ENCODE assay signal across 16 cellular contexts in genomic region chr20:47311967-47312681, GRCh38. TPM values are rescaled to one million over a fixed set of nuclear protein-coding genes. Genes with fewer than 3 reads are reported as not detected.
DNase-seq lines count a peak whose midpoint lies in the region; ATAC-seq and TF ChIP-seq lines count a peak whose summit lies in the region.
"Had no signal": no experiment of that assay in that cellular context is flagged by ENCODE, and none has a peak within 500 bp of the region (broad histone marks: within the 10 kb centered on the region; RNA-seq: fewer than 3 reads in every experiment).

No MANE protein-coding gene starts in this region.

- no peaks in the 10 kb centered on the region for H3K9me3 ChIP-seq in lower lobe of right lung
- H3K9me3 ChIP-seq in subcutaneous abdominal adipose tissue (ENCODE audit: control insufficient read depth in 5 of 5, low read length in 5 of 5) = no peaks in the 10 kb centered on the region

- H3K4me1 ChIP-seq in lower lobe of right lung = peaks cover 48% of the 10 kb centered on the region
- peaks cover 11 to 73% (median 48%) of the 10 kb centered on the region in 5 donors for H3K4me1 ChIP-seq in subcutaneous abdominal adipose tissue (ENCODE audit: control insufficient read depth in 5 of 5, insufficient read depth in 5 of 5, low read length in 5 of 5)

- H3K9ac ChIP-seq in subcutaneous abdominal adipose tissue (ENCODE audit: low read length in 5 of 5) = no peak overlapping the region

- H3K27me3 Mint-ChIP-seq in activated naive CD4-positive, alpha-beta T cell treated with anti-CD3 and anti-CD28 coated beads, Interleukin-2, amount 10 ng/mL, durations not matched to agents 7 days and 5 days = no peaks in the 10 kb centered on the region
- H3K27me3 Mint-ChIP-seq: activated CD8-positive, alpha-beta memory T cell treated with anti-CD3 and anti-CD28 coated beads, Interleukin-2, amount 10 ng/mL, durations not matched to agents 7 days and 5 days; stimulated activated naive CD8-positive, alpha-beta T cell treated with anti-CD3 and anti-CD28 coated beads, Interleukin-15, amount 100 ng/mL, for 72 hours had no signal

- peaks cover 27% of the 10 kb centered on the region for H3K36me3 Mint-ChIP-seq in activated naive CD4-positive, alpha-beta T cell treated with anti-CD3 and anti-CD28 coated beads, Interleukin-2, amount 10 ng/mL, durations not matched to agents 7 days and 5 days

- CTCF ChIA-PET in activated naive CD4-positive, alpha-beta T cell treated with anti-CD3 and anti-CD28 coated beads, Interleukin-2, amount 10 ng/mL, durations not matched to agents 7 days and 5 days (lab: Charles Lee) = no interaction called here

- in situ Hi-C loops in brain microvascular endothelial cell (cut with HindIII; ENCODE audit: low pct_ligation_motif_present, low sequenced_read_pairs) = no loop called here

- H3K9me3 Mint-ChIP-seq in activated naive CD4-positive, alpha-beta T cell treated with anti-CD3 and anti-CD28 coated beads, Interleukin-2, amount 10 ng/mL, durations not matched to agents 7 days and 5 days = no peaks in the 10 kb centered on the region
- H3K9me3 Mint-ChIP-seq: stimulated activated naive CD8-positive, alpha-beta T cell treated with anti-CD3 and anti-CD28 coated beads, Interleukin-15, amount 100 ng/mL, for 72 hours had no signal

- no peak overlapping the region for H3K27ac ChIP-seq in brain microvascular endothelial cell
- H3K27ac ChIP-seq in lower lobe of right lung = peak overlapping the region; percentile 53
- peak overlapping the region; percentile 85 for H3K27ac ChIP-seq in subcutaneous abdominal adipose tissue (ENCODE audit: low read depth, low read length)

- peaks cover 37% of the 10 kb centered on the region for H3K36me3 ChIP-seq in brain microvascular endothelial cell (replicated peaks)
- H3K36me3 ChIP-seq in lower lobe of right lung = peaks cover 34% of the 10 kb centered on the region
- H3K36me3 ChIP-seq in subcutaneous abdominal adipose tissue (ENCODE audit: control insufficient read depth in 5 of 5, insufficient read depth in 5 of 5, low read length in 5 of 5) = peaks cover 0 to 13% (median 7%) of the 10 kb centered on the region in 5 donors

- no peak for DNase-seq in activated naive CD4-positive, alpha-beta T cell treated with anti-CD3 and anti-CD28 coated beads, Interleukin-2, amount 10 ng/mL, durations not matched to agents 7 days and 5 days
- no peak for DNase-seq in activated naive CD4-positive, alpha-beta T cell treated with anti-CD3 and anti-CD28 coated beads, Interleukin-2, amount 50 U/mL, for 16 hours
- no peak for DNase-seq in brain microvascular endothelial cell
- no peak for DNase-seq in lower lobe of right lung
- no peak for DNase-seq in NK-92 treated with Interleukin-12 subunit alpha and Interleukin-12 subunit beta, amount 100 ng/mL, for 24 hours (lab: John Stamatoyannopoulos, UW)
- no peak for DNase-seq in GM20000 (ENCODE audit: low spot score)
- DNase-seq in NCI-H2227 (lab: John Stamatoyannopoulos, UW; ENCODE audit: unreplicated experiment) = no peak
- DNase-seq: 8988T; activated CD8-positive, alpha-beta memory T cell treated with anti-CD3 and anti-CD28 coated beads, Interleukin-2, amount 10 ng/mL, durations not matched to agents 7 days and 5 days; activated gamma-delta T cell; effector CD4-positive, alpha-beta T cell; foreskin fibroblast; occipital lobe; stimulated activated naive CD8-positive, alpha-beta T cell treated with anti-CD3 and anti-CD28 coated beads, Interleukin-15, amount 100 ng/mL, for 72 hours; SW 1271 had no signal

- no peak for ATAC-seq in lower lobe of right lung
- ATAC-seq: activated CD8-positive, alpha-beta memory T cell treated with anti-CD3 and anti-CD28 coated beads, Interleukin-2, amount 10 ng/mL, durations not matched to agents 7 days and 5 days; stimulated activated naive CD8-positive, alpha-beta T cell treated with anti-CD3 and anti-CD28 coated beads, Interleukin-15, amount 100 ng/mL, for 72 hours had no signal

- peak; percentile 21 for TF ChIP-seq CTCF in brain microvascular endothelial cell (IDR thresholded peaks at IDR 0.05; ENCODE audit: low read depth, low read length, missing control alignments)
- no peak for TF ChIP-seq CTCF in lower lobe of right lung (IDR thresholded peaks at IDR 0.05)
- TF ChIP-seq CTCF in GM20000 (IDR thresholded peaks at IDR 0.05; ENCODE audit: extremely low read depth, missing control alignments) = no peak

- peak overlapping the region; percentile 28 for H3K27ac Mint-ChIP-seq in activated naive CD4-positive, alpha-beta T cell treated with anti-CD3 and anti-CD28 coated beads, Interleukin-2, amount 10 ng/mL, durations not matched to agents 7 days and 5 days

- no peak overlapping the region for H3K4me3 Mint-ChIP-seq in activated naive CD4-positive, alpha-beta T cell treated with anti-CD3 and anti-CD28 coated beads, Interleukin-2, amount 10 ng/mL, durations not matched to agents 7 days and 5 days
- H3K4me3 Mint-ChIP-seq: activated CD8-positive, alpha-beta memory T cell treated with anti-CD3 and anti-CD28 coated beads, Interleukin-2, amount 10 ng/mL, durations not matched to agents 7 days and 5 days; stimulated activated naive CD8-positive, alpha-beta T cell treated with anti-CD3 and anti-CD28 coated beads, Interleukin-15, amount 100 ng/mL, for 72 hours had no signal

- no peak overlapping the region for H3K4me3 ChIP-seq in brain microvascular endothelial cell (ENCODE audit: low read depth, low read length)
- H3K4me3 ChIP-seq in lower lobe of right lung = no peak overlapping the region
- H3K4me3 ChIP-seq in subcutaneous abdominal adipose tissue (ENCODE audit: low read depth in 1 of 5, low read length in 5 of 5) = no peak overlapping the region

- H3K27me3 ChIP-seq in brain microvascular endothelial cell (replicated peaks) (no peaks in the 10 kb centered on the region), lower lobe of right lung (ENCODE audit: low read depth) (no peaks in the 10 kb centered on the region), subcutaneous abdominal adipose tissue (ENCODE audit: control insufficient read depth in 5 of 5, insufficient read depth in 4 of 5, low read length in 5 of 5) (no peaks in the 10 kb centered on the region)

- H3K4me1 Mint-ChIP-seq in activated naive CD4-positive, alpha-beta T cell treated with anti-CD3 and anti-CD28 coated beads, Interleukin-2, amount 10 ng/mL, durations not matched to agents 7 days and 5 days = peaks cover 25% of the 10 kb centered on the region

- intact Hi-C loops in lower lobe of right lung (cut with DNase I) = no loop called here

RNA-seq across cellular contexts. Expression of gene ZMYND8, which starts 44.4 kb away (rescaled TPM):
- 57.6 TPM for total RNA-seq in lower lobe of right lung
